24 cellular contexts compared by ENCODE assay signal in the genomic region with DNA sequence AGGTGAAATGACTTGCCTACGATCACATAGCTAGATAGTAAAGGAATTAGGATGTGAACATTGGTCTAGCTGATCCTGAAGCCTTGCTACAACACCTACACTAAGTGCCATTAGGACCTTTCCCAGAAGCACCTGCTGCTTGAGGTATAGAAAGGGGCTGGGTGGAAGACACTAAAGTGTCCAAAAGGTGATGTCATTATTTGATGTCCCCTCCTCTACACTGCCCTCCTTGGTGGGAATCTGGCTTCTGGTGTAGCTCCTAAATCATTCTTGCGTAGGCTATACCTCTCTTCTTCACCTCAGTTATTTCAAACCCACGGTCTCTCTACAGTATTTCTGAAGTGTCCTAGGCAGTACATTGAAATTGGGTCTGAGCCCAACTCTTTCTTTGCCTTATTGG.
"Had no signal": no experiment of that assay in that cellular context is flagged by ENCODE, and none has a peak within 500 bp of the region (broad histone marks: within the 10 kb centered on the region; RNA-seq: fewer than 3 reads in every experiment).

No MANE protein-coding gene starts in this region.

- DNase-seq: activated CD4-positive, alpha-beta memory T cell treated with anti-CD3 and anti-CD28 coated beads, Interleukin-2, amount 10 ng/mL, durations not matched to agents 7 days and 5 days; activated CD4-positive, alpha-beta T cell treated with anti-CD3 and anti-CD28 coated beads for 36 hours; activated CD4-positive, alpha-beta T cell treated with anti-CD3 and anti-CD28 coated beads, Interleukin-2, amount 50 U/mL, for 1 hour; activated CD4-positive, CD25-positive, alpha-beta regulatory T cell; activated gamma-delta T cell; activated naive CD4-positive, alpha-beta T cell treated with anti-CD3 and anti-CD28 coated beads, Interleukin-2, amount 10 ng/mL, durations not matched to agents 7 days and 5 days; activated naive CD8-positive, alpha-beta T cell treated with anti-CD3 and anti-CD28 coated beads, Interleukin-2, amount 10 ng/mL, durations not matched to agents 7 days and 5 days; activated T-cell treated with anti-CD3 and anti-CD28 coated beads for 4 hours; activated T-cell treated with anti-CD3 and anti-CD28 coated beads, Interleukin-2, amount 50 U/mL, for 48 hours; adrenal gland; body of pancreas; Karpas-422; NCI-H1436 treated with DMSO at 0.1 percent for 48 hours; NCI-H187 treated with DMSO at 0.1 percent for 48 hours; NCI-H2171 treated with DMSO at 0.1 percent for 48 hours; NCI-H510A treated with DMSO at 0.1 percent for 48 hours; NK-92 treated with Interleukin-12 subunit alpha and Interleukin-12 subunit beta, amount 100 ng/mL, for 24 hours; RPMI8226; SK-N-SH; T-helper 1 cell had no signal

- H3K36me3 ChIP-seq: adrenal gland had no signal

- H3K9ac ChIP-seq: SK-N-SH had no signal

- H3K36me3 Mint-ChIP-seq: activated naive CD4-positive, alpha-beta T cell treated with anti-CD3 and anti-CD28 coated beads, Interleukin-2, amount 10 ng/mL, durations not matched to agents 7 days and 5 days; activated naive CD8-positive, alpha-beta T cell treated with anti-CD3 and anti-CD28 coated beads, Interleukin-2, amount 10 ng/mL, durations not matched to agents 7 days and 5 days had no signal

- H3K9me3 ChIP-seq: adrenal gland, body of pancreas, SK-N-SH had no signal

- H3K9me3 Mint-ChIP-seq: activated T-helper 17 cell treated with anti-CD3 and anti-CD28 coated beads, Interleukin-2, amount 50 U/mL, for 72 hours had no signal

- H3K4me3 Mint-ChIP-seq: activated CD4-positive, alpha-beta memory T cell treated with anti-CD3 and anti-CD28 coated beads, Interleukin-2, amount 10 ng/mL, durations not matched to agents 7 days and 5 days; activated CD4-positive, alpha-beta T cell treated with anti-CD3 and anti-CD28 coated beads for 36 hours; activated naive CD4-positive, alpha-beta T cell treated with anti-CD3 and anti-CD28 coated beads, Interleukin-2, amount 10 ng/mL, durations not matched to agents 7 days and 5 days; activated naive CD8-positive, alpha-beta T cell treated with anti-CD3 and anti-CD28 coated beads, Interleukin-2, amount 10 ng/mL, durations not matched to agents 7 days and 5 days; activated T-helper 17 cell treated with anti-CD3 and anti-CD28 coated beads, Interleukin-2, amount 50 U/mL, for 72 hours had no signal

- H3K4me1 Mint-ChIP-seq: activated CD4-positive, alpha-beta memory T cell treated with anti-CD3 and anti-CD28 coated beads, Interleukin-2, amount 10 ng/mL, durations not matched to agents 7 days and 5 days; activated CD4-positive, alpha-beta T cell treated with anti-CD3 and anti-CD28 coated beads for 36 hours; activated naive CD4-positive, alpha-beta T cell treated with anti-CD3 and anti-CD28 coated beads, Interleukin-2, amount 10 ng/mL, durations not matched to agents 7 days and 5 days; activated naive CD8-positive, alpha-beta T cell treated with anti-CD3 and anti-CD28 coated beads, Interleukin-2, amount 10 ng/mL, durations not matched to agents 7 days and 5 days; activated T-helper 17 cell treated with anti-CD3 and anti-CD28 coated beads, Interleukin-2, amount 50 U/mL, for 72 hours had no signal

- H3K27me3 ChIP-seq: adrenal gland, body of pancreas had no signal

- H3K4me1 ChIP-seq: body of pancreas had no signal

- H3K27ac ChIP-seq: adrenal gland, body of pancreas, VCaP had no signal

- H3K27ac Mint-ChIP-seq: activated CD4-positive, alpha-beta memory T cell treated with anti-CD3 and anti-CD28 coated beads, Interleukin-2, amount 10 ng/mL, durations not matched to agents 7 days and 5 days; activated CD4-positive, alpha-beta T cell treated with anti-CD3 and anti-CD28 coated beads for 36 hours; activated naive CD4-positive, alpha-beta T cell treated with anti-CD3 and anti-CD28 coated beads, Interleukin-2, amount 10 ng/mL, durations not matched to agents 7 days and 5 days; activated naive CD8-positive, alpha-beta T cell treated with anti-CD3 and anti-CD28 coated beads, Interleukin-2, amount 10 ng/mL, durations not matched to agents 7 days and 5 days; activated T-helper 17 cell treated with anti-CD3 and anti-CD28 coated beads, Interleukin-2, amount 50 U/mL, for 72 hours had no signal

- H3K4me3 ChIP-seq: adrenal gland, body of pancreas had no signal

- ATAC-seq: activated CD4-positive, alpha-beta T cell treated with anti-CD3 and anti-CD28 coated beads for 36 hours; activated T-helper 17 cell treated with anti-CD3 and anti-CD28 coated beads, Interleukin-2, amount 50 U/mL, for 72 hours; body of pancreas; Panc1; Right ventricle myocardium inferior had no signal
